Comparison of ENCODE assay signal across 25 cellular contexts in genomic region chr3:16390581-16390980, GRCh38.
"Had no signal": no experiment of that assay in that cellular context is flagged by ENCODE, and none has a peak within 500 bp of the region (broad histone marks: within the 10 kb centered on the region; RNA-seq: fewer than 3 reads in every experiment).

No MANE protein-coding gene starts in this region.

- H3K9me3 ChIP-seq: left lung, ovary, prostate gland, thyroid gland had no signal

- H3K27ac Mint-ChIP-seq: activated naive CD4-positive, alpha-beta T cell treated with anti-CD3 and anti-CD28 coated beads for 36 hours; activated naive CD8-positive, alpha-beta T cell treated with anti-CD3 and anti-CD28 coated beads, Interleukin-2, amount 10 ng/mL, durations not matched to agents 7 days and 5 days; activated T-cell treated with anti-CD3 and anti-CD28 coated beads, Interleukin-2, amount 50 U/mL, for 24 hours; endodermal cell; WTC11 had no signal

- H3K27ac ChIP-seq: coronary artery, epithelial cell of prostate, left lung, ovary, thyroid gland had no signal

- H3K4me1 ChIP-seq: prostate gland had no signal

- H3K9me3 Mint-ChIP-seq: activated T-cell treated with anti-CD3 and anti-CD28 coated beads, Interleukin-2, amount 50 U/mL, for 24 hours; endodermal cell; immature natural killer cell; WTC11 had no signal

- ATAC-seq: left lung; naive thymus-derived CD4-positive, alpha-beta T cell; stimulated activated naive CD8-positive, alpha-beta T cell treated with anti-CD3 and anti-CD28 coated beads, Interleukin-15, Interleukin-2, amounts not matched to agents 100 U/mL and 50 U/mL, for 24 hours; WTC11 had no signal

- H3K4me3 ChIP-seq: coronary artery, hepatocyte, left lung, ovary, prostate gland, thyroid gland had no signal

- H3K27me3 Mint-ChIP-seq: activated naive CD8-positive, alpha-beta T cell treated with anti-CD3 and anti-CD28 coated beads, Interleukin-2, amount 10 ng/mL, durations not matched to agents 7 days and 5 days; activated T-cell treated with anti-CD3 and anti-CD28 coated beads, Interleukin-2, amount 50 U/mL, for 24 hours; naive thymus-derived CD4-positive, alpha-beta T cell had no signal

- DNase-seq: activated CD4-positive, alpha-beta T cell treated with anti-CD3 and anti-CD28 coated beads, Interleukin-2, amount 50 U/mL, for 4 hours; activated CD8-positive, alpha-beta memory T cell treated with anti-CD3 and anti-CD28 coated beads for 24 hours; activated CD8-positive, alpha-beta memory T cell treated with anti-CD3 and anti-CD28 coated beads, Interleukin-2, amount 50 U/mL, for 4 hours; activated effector memory CD4-positive, alpha-beta T cell treated with Interleukin-2 at 50 U/mL for 16 hours; activated naive CD4-positive, alpha-beta T cell treated with anti-CD3 and anti-CD28 coated beads for 36 hours; activated naive CD8-positive, alpha-beta T cell treated with anti-CD3 and anti-CD28 coated beads, Interleukin-2, amount 10 ng/mL, durations not matched to agents 7 days and 5 days; activated T-cell treated with anti-CD3 and anti-CD28 coated beads, Interleukin-2, amount 50 U/mL, for 24 hours; amniotic stem cell; cerebellar nuclear complex; endodermal cell; foreskin melanocyte; immature natural killer cell; left lung; naive thymus-derived CD4-positive, alpha-beta T cell; ovary; stimulated activated CD4-positive, alpha-beta T cell treated with anti-CD3 and anti-CD28 coated beads, Interleukin-4, amount 100 ng/mL, for 1 hour; stimulated activated naive CD8-positive, alpha-beta T cell treated with anti-CD3 and anti-CD28 coated beads, Interleukin-15, Interleukin-2, amounts not matched to agents 100 U/mL and 50 U/mL, for 24 hours; substantia nigra; T-helper 1 cell; thyroid gland had no signal

- H3K36me3 Mint-ChIP-seq: WTC11 had no signal

- H3K4me3 Mint-ChIP-seq: activated naive CD4-positive, alpha-beta T cell treated with anti-CD3 and anti-CD28 coated beads for 36 hours; activated naive CD8-positive, alpha-beta T cell treated with anti-CD3 and anti-CD28 coated beads, Interleukin-2, amount 10 ng/mL, durations not matched to agents 7 days and 5 days; activated T-cell treated with anti-CD3 and anti-CD28 coated beads, Interleukin-2, amount 50 U/mL, for 24 hours; endodermal cell; immature natural killer cell; naive thymus-derived CD4-positive, alpha-beta T cell; WTC11 had no signal

- H3K27me3 ChIP-seq: hepatocyte, left lung, ovary, thyroid gland had no signal

- H3K36me3 ChIP-seq: left lung, ovary, prostate gland, thyroid gland had no signal
